11 cellular contexts compared by ENCODE assay signal in genomic region chr5:68285075-68285827, GRCh38.
DNase-seq lines count a peak whose midpoint lies in the region; ATAC-seq, FAIRE-seq and TF ChIP-seq lines count a peak whose summit lies in the region.
"Had no signal": no experiment of that assay in that cellular context is flagged by ENCODE, and none has a peak within 500 bp of the region (broad histone marks: within the 10 kb centered on the region; RNA-seq: fewer than 3 reads in every experiment).

No MANE protein-coding gene starts in this region.

- H3K4me1 ChIP-seq in breast epithelium (peaks cover 6 to 23% of the 10 kb centered on the region in 2 donors), small intestine (ENCODE audit: control insufficient read depth in 2 of 2, insufficient read depth in 1 of 2, low read depth in 1 of 2, low read length in 1 of 2) (peaks cover 6 to 23% of the 10 kb centered on the region in 2 donors), mesendoderm (ENCODE audit: control insufficient read depth, low read depth, low read length) (peaks cover 3% of the 10 kb centered on the region)

- H3K79me2 ChIP-seq in mesendoderm (ENCODE audit: control insufficient read depth, insufficient read depth, low read length): no peaks in the 10 kb centered on the region

- H3K56ac ChIP-seq in mesendoderm (ENCODE audit: low read length): no peak overlapping the region

- peak overlapping the region; percentile 17 for H3K4me3 Mint-ChIP-seq in T-helper 1 cell treated with Interleukin-12 subunit alpha and Interleukin-12 subunit beta and Interleukin-4 antibody, amounts not matched to agents 30 μg/mL and 1 μg/mL, for 36 hours

- H2BK5ac ChIP-seq in mesendoderm (ENCODE audit: low read length): no peak overlapping the region

- no peak overlapping the region for H3K18ac ChIP-seq in mesendoderm (ENCODE audit: low read length)

- peak overlapping the region; percentile 58 for H3K27ac Mint-ChIP-seq in T-helper 1 cell treated with Interleukin-12 subunit alpha and Interleukin-12 subunit beta and Interleukin-4 antibody, amounts not matched to agents 30 μg/mL and 1 μg/mL, for 36 hours

- H3K4me2 ChIP-seq in mesendoderm (ENCODE audit: low read length): no peak overlapping the region

- peak; percentile 30 for ATAC-seq in HG03025 (IDR thresholded peaks at IDR 0.05; ENCODE audit: low FRiP score, unreplicated experiment)
- ATAC-seq in Right ventricle myocardium superior (ENCODE audit: poor library complexity): no peak

- 15 to 51% (median 25%) methylated on average over 3 of the region's 3 CpGs for WGBS in small intestine, 3 donors
- WGBS in mesendoderm (ENCODE audit: extremely low coverage, insufficient coverage, low lambda C conversion rate): no CpG with 5 or more reads among the region's 3 CpGs

- no peak overlapping the region for H2AK5ac ChIP-seq in mesendoderm (ENCODE audit: low read length)

- no peaks in the 10 kb centered on the region for H3K27me3 Mint-ChIP-seq in T-helper 1 cell treated with Interleukin-12 subunit alpha and Interleukin-12 subunit beta and Interleukin-4 antibody, amounts not matched to agents 30 μg/mL and 1 μg/mL, for 36 hours (ENCODE audit: low read depth)

- no peak overlapping the region for H4K5ac ChIP-seq in mesendoderm (ENCODE audit: low read length)

- peaks cover 74% of the 10 kb centered on the region for H3K4me1 Mint-ChIP-seq in T-helper 1 cell treated with Interleukin-12 subunit alpha and Interleukin-12 subunit beta and Interleukin-4 antibody, amounts not matched to agents 30 μg/mL and 1 μg/mL, for 36 hours (ENCODE audit: low read depth)

- no peaks in the 10 kb centered on the region for H3K9me3 ChIP-seq in breast epithelium
- no peaks in the 10 kb centered on the region for H3K9me3 ChIP-seq in small intestine (ENCODE audit: control insufficient read depth, low read depth)

- no peaks in the 10 kb centered on the region for H3K79me1 ChIP-seq in mesendoderm (ENCODE audit: low read length)

- H3K9me3 Mint-ChIP-seq in T-helper 1 cell treated with Interleukin-12 subunit alpha and Interleukin-12 subunit beta and Interleukin-4 antibody, amounts not matched to agents 30 μg/mL and 1 μg/mL, for 36 hours: no peaks in the 10 kb centered on the region

- no peak overlapping the region for H4K8ac ChIP-seq in mesendoderm (ENCODE audit: low read depth, low read length)

- no peaks in the 10 kb centered on the region for H3K36me3 ChIP-seq in breast epithelium
- H3K36me3 ChIP-seq in small intestine (ENCODE audit: control insufficient read depth in 2 of 2, insufficient read depth in 2 of 2, low read length in 2 of 2): peaks cover 0 to 9% of the 10 kb centered on the region in 2 donors
- H3K36me3 ChIP-seq in mesendoderm (ENCODE audit: control insufficient read depth, insufficient read depth, low read length): no peaks in the 10 kb centered on the region

- H3K27me3 ChIP-seq in breast epithelium (no peaks in the 10 kb centered on the region), small intestine (ENCODE audit: control insufficient read depth in 2 of 2, insufficient read depth in 2 of 2, low read length in 2 of 2) (no peaks in the 10 kb centered on the region), mesendoderm (ENCODE audit: insufficient read depth, low read length, poor library complexity) (no peaks in the 10 kb centered on the region)

- no peak for DNase-seq in T-helper 1 cell
- no peak for DNase-seq in breast epithelium (ENCODE audit: low spot score in 2 of 2)
- peak; percentile 85 for DNase-seq in small intestine
- no peak for DNase-seq in COR-L47 (lab: John Stamatoyannopoulos, UW)
- DNase-seq in mesendoderm: no peak
- no peak for DNase-seq in Right ventricle myocardium superior
- DNase-seq: NCI-H82 had no signal

- intact Hi-C loops in breast epithelium (cut with DNase I; ENCODE audit: low total_unique reads): no loop called here
- intact Hi-C loops in Right ventricle myocardium superior (cut with DNase I): loop anchor here (5.0 kb wide), 2 partner anchors 177 to 677 kb away; no protein-coding TSS in a partner anchor

- H3K9ac ChIP-seq in mesendoderm (ENCODE audit: low read length): no peak overlapping the region

- H3K4ac ChIP-seq in mesendoderm (ENCODE audit: low read depth, low read length): no peak overlapping the region

- no peak for TF ChIP-seq CTCF in breast epithelium (IDR thresholded peaks at IDR 0.05)

- peak; percentile 53 for FAIRE-seq in small intestine (lab: Jason Lieb, UNC)
- FAIRE-seq: A204.1, H1 had no signal

- no peak overlapping the region for H3K23ac ChIP-seq in mesendoderm (ENCODE audit: low read length)

- no peak for TF ChIP-seq POLR2A in breast epithelium (IDR thresholded peaks at IDR 0.05)

- peak overlapping the region; percentile 66 to 94 for H3K27ac ChIP-seq in breast epithelium
- H3K27ac ChIP-seq in small intestine (ENCODE audit: low read depth in 1 of 2, low read length in 1 of 2): peak overlapping the region in 1 of 2 donors; percentile 44
- H3K27ac ChIP-seq in mesendoderm (ENCODE audit: low read depth, low read length): no peak overlapping the region

- no peak overlapping the region for H2BK120ac ChIP-seq in mesendoderm (ENCODE audit: low read depth, low read length)

- H3K4me3 ChIP-seq in breast epithelium: no peak overlapping the region
- H3K4me3 ChIP-seq in small intestine (ENCODE audit: low read depth in 1 of 2, low read length in 2 of 2): no peak overlapping the region
- H3K4me3 ChIP-seq in mesendoderm (ENCODE audit: low read length): no peak overlapping the region

- no peak overlapping the region for H2BK15ac ChIP-seq in mesendoderm (replicated peaks; ENCODE audit: low read depth)

- H3K36me3 Mint-ChIP-seq in T-helper 1 cell treated with Interleukin-12 subunit alpha and Interleukin-12 subunit beta and Interleukin-4 antibody, amounts not matched to agents 30 μg/mL and 1 μg/mL, for 36 hours (ENCODE audit: low read depth): peaks cover 39% of the 10 kb centered on the region
